ENCODE assay signal across 10 cellular contexts in the genomic region with DNA sequence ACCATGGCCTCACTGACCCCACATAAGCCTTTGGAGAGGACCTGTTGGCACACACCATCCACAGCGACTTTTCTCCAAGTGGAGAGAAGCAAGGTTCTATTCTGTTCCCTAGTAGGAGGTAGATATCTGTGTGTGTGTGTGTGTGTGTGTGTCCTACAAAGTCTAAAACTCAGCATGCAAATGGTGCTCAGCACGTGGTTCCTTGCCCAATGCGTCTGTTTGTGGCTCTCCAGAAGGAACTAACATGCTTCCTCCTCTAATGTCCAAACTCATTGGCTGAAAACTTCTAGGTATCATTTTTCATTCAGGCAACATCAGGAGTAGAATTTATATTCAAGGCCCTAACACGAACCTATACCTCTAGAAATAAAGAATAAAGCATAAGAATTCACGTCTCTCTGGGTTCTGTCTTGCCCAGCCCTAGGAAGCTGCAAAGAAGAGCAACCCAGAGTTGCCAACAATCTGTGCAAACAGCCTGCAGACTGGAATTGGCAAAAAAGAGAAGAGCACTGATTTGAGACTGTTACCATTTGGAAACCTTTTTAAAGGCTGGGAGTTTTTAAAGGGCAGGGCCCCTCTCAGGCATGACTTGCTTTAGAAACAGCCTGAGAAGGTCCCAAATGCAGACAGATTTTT. TPM values are rescaled to one million over a fixed set of nuclear protein-coding genes. Genes with fewer than 3 reads are reported as not detected.
A peak's percentile ranks its signal among the peaks of the same experiment; 100 is the strongest.
DNase-seq lines count a peak whose midpoint lies in the region; ATAC-seq and TF ChIP-seq lines count a peak whose summit lies in the region.
"Had no signal": no experiment of that assay in that cellular context is flagged by ENCODE, and none has a peak within 500 bp of the region (broad histone marks: within the 10 kb centered on the region; RNA-seq: fewer than 3 reads in every experiment).

No MANE protein-coding gene starts in this region.

- TF ChIP-seq CTCF in vagina (IDR thresholded peaks at IDR 0.05) (no peak), Calu3 (IDR thresholded peaks at IDR 0.05; ENCODE audit: unreplicated experiment) (no peak)

- H3K4me1 Mint-ChIP-seq in stimulated activated naive CD8-positive, alpha-beta T cell treated with anti-CD3 and anti-CD28 coated beads, Interleukin-15, Interleukin-2, amounts not matched to agents 100 ng/mL and 50 ng/mL, for 24 hours (ENCODE audit: low read depth) = peaks cover 60% of the 10 kb centered on the region
- H3K4me1 Mint-ChIP-seq in activated naive CD8-positive, alpha-beta T cell treated with anti-CD3 and anti-CD28 coated beads for 36 hours = peaks cover 40% of the 10 kb centered on the region
- peaks cover 58% of the 10 kb centered on the region for H3K4me1 Mint-ChIP-seq in Calu3 (ENCODE audit: low read depth, unreplicated experiment)

- H3K4me3 Mint-ChIP-seq in stimulated activated naive CD8-positive, alpha-beta T cell treated with anti-CD3 and anti-CD28 coated beads, Interleukin-15, Interleukin-2, amounts not matched to agents 100 ng/mL and 50 ng/mL, for 24 hours = no peak overlapping the region
- no peak overlapping the region for H3K4me3 Mint-ChIP-seq in activated naive CD8-positive, alpha-beta T cell treated with anti-CD3 and anti-CD28 coated beads for 36 hours
- no peak overlapping the region for H3K4me3 Mint-ChIP-seq in Calu3 (ENCODE audit: low read depth, unreplicated experiment)

- peaks cover 64% of the 10 kb centered on the region for H3K36me3 Mint-ChIP-seq in stimulated activated naive CD8-positive, alpha-beta T cell treated with anti-CD3 and anti-CD28 coated beads, Interleukin-15, Interleukin-2, amounts not matched to agents 100 ng/mL and 50 ng/mL, for 24 hours (ENCODE audit: low read depth)
- H3K36me3 Mint-ChIP-seq in activated naive CD8-positive, alpha-beta T cell treated with anti-CD3 and anti-CD28 coated beads for 36 hours = peaks cover 22% of the 10 kb centered on the region
- peaks cover 58% of the 10 kb centered on the region for H3K36me3 Mint-ChIP-seq in Calu3 (ENCODE audit: insufficient read depth, unreplicated experiment)

- no peaks in the 10 kb centered on the region for H3K27me3 ChIP-seq in vagina

- CTCF ChIA-PET in Calu3 (lab: Charles Lee) = interaction anchor here (0.9 to 4.0 kb wide), 2 partner anchors 20 to 26 kb away, joined by 3 to 32 read pairs; a partner anchor contains a TSS

- peaks cover 90% of the 10 kb centered on the region for H3K4me1 ChIP-seq in vagina

- no peaks in the 10 kb centered on the region for H3K9me3 ChIP-seq in vagina

- H3K36me3 ChIP-seq in vagina = peaks cover 0 to 36% of the 10 kb centered on the region in 2 donors

- no peak for DNase-seq in stimulated activated naive CD8-positive, alpha-beta T cell treated with anti-CD3 and anti-CD28 coated beads, Interleukin-15, Interleukin-2, amounts not matched to agents 100 U/mL and 50 U/mL, for 24 hours
- no peak for DNase-seq in activated naive CD8-positive, alpha-beta T cell treated with anti-CD3 and anti-CD28 coated beads for 36 hours
- DNase-seq in midbrain (lab: John Stamatoyannopoulos, UW) (peak; percentile 58), vagina (ENCODE audit: extremely low spot score in 2 of 2) (no peak), HT-29 (ENCODE audit: low spot score) (no peak), Calu3 (no peak)
- DNase-seq: erythroblast had no signal

- H3K27me3 Mint-ChIP-seq in stimulated activated naive CD8-positive, alpha-beta T cell treated with anti-CD3 and anti-CD28 coated beads, Interleukin-15, Interleukin-2, amounts not matched to agents 100 ng/mL and 50 ng/mL, for 24 hours = no peaks in the 10 kb centered on the region
- H3K27me3 Mint-ChIP-seq in activated naive CD8-positive, alpha-beta T cell treated with anti-CD3 and anti-CD28 coated beads for 36 hours = no peaks in the 10 kb centered on the region
- no peaks in the 10 kb centered on the region for H3K27me3 Mint-ChIP-seq in Calu3 (ENCODE audit: unreplicated experiment)

- intact Hi-C loops in vagina (cut with DNase I) = no loop called here
- intact Hi-C loops in Calu3 (cut with micrococcal nuclease; ENCODE audit: unreplicated experiment) = no loop called here

- no peak overlapping the region for H3K4me3 ChIP-seq in vagina

- no peaks in the 10 kb centered on the region for H3K9me3 Mint-ChIP-seq in stimulated activated naive CD8-positive, alpha-beta T cell treated with anti-CD3 and anti-CD28 coated beads, Interleukin-15, Interleukin-2, amounts not matched to agents 100 ng/mL and 50 ng/mL, for 24 hours
- no peaks in the 10 kb centered on the region for H3K9me3 Mint-ChIP-seq in activated naive CD8-positive, alpha-beta T cell treated with anti-CD3 and anti-CD28 coated beads for 36 hours
- H3K9me3 Mint-ChIP-seq in Calu3 (ENCODE audit: low read depth, unreplicated experiment) = no peaks in the 10 kb centered on the region

- peak overlapping the region; percentile 81 for H3K27ac ChIP-seq in vagina

- no peak for TF ChIP-seq POLR2A in vagina (IDR thresholded peaks at IDR 0.05)

- H3K27ac Mint-ChIP-seq in stimulated activated naive CD8-positive, alpha-beta T cell treated with anti-CD3 and anti-CD28 coated beads, Interleukin-15, Interleukin-2, amounts not matched to agents 100 ng/mL and 50 ng/mL, for 24 hours = peak overlapping the region; percentile 72
- peak overlapping the region; percentile 65 for H3K27ac Mint-ChIP-seq in activated naive CD8-positive, alpha-beta T cell treated with anti-CD3 and anti-CD28 coated beads for 36 hours
- H3K27ac Mint-ChIP-seq in Calu3 (ENCODE audit: unreplicated experiment) = no peak overlapping the region

- ATAC-seq in stimulated activated naive CD8-positive, alpha-beta T cell treated with anti-CD3 and anti-CD28 coated beads, Interleukin-15, Interleukin-2, amounts not matched to agents 100 U/mL and 50 U/mL, for 24 hours = no peak
- no peak for ATAC-seq in GM21786 (IDR thresholded peaks at IDR 0.05; ENCODE audit: unreplicated experiment)

- no TSS peak for BruUV-seq in Calu3 (replicated peaks; lab: Mats Ljungman, UMichigan)

RNA-seq across cellular contexts. Expression of a gene that starts 25.5 kb away (rescaled TPM):
- 10 to 100 TPM; 27.1 to 28.3 TPM for total RNA-seq in activated naive CD8-positive, alpha-beta T cell treated with anti-CD3 and anti-CD28 coated beads for 36 hours
- 9.8 TPM for total RNA-seq in vagina
- 5.9 and 6.2 TPM in 2 replicates for total RNA-seq in HT-29 (2014; rRNA removed; shearing (Covaris generic))
- 26.7 and 33.2 TPM in 2 replicates for total RNA-seq in Calu3 (2022)

RNA-seq across cellular contexts. Expression of a gene that starts 29.4 kb away (rescaled TPM):
- under 1 TPM; 0.62 to 0.68 TPM for total RNA-seq in activated naive CD8-positive, alpha-beta T cell treated with anti-CD3 and anti-CD28 coated beads for 36 hours
- not detected for total RNA-seq in vagina
- total RNA-seq in HT-29 (2014; rRNA removed; shearing (Covaris generic)) = not detected in 2 replicates
- 0.85 and 0.88 TPM in 2 replicates for total RNA-seq in Calu3 (2022)
- total RNA-seq: mesenteric fat pad had no signal
